8 cellular contexts compared by ENCODE assay signal in genomic region chr7:73667344-73668102, GRCh38. TPM values are rescaled to one million over a fixed set of nuclear protein-coding genes. Genes with fewer than 3 reads are reported as not detected.
DNase-seq lines count a peak whose midpoint lies in the region; ATAC-seq and TF ChIP-seq lines count a peak whose summit lies in the region.

TSS of gene VPS37D (plus strand) at chr7:73667831. CDS start at chr7:73667959, 128 bp downstream.

- peak; percentile 85 for TF ChIP-seq CTCF in chondrocyte (IDR thresholded peaks at IDR 0.05)

- peak; percentile 95 for DNase-seq in ACHN
- peak; percentile 96 for DNase-seq in NCI-H2227 (lab: John Stamatoyannopoulos, UW; ENCODE audit: unreplicated experiment)
- peak; percentile 91 for DNase-seq in activated CD4-positive, alpha-beta T cell treated with anti-CD3 and anti-CD28 coated beads for 1 hour
- DNase-seq in chondrocyte (ENCODE audit: low spot score): peak; percentile 91
- peak; percentile 91 to 96 for DNase-seq in left colon
- peak; percentile 86 to 93 (median 88) for DNase-seq in stimulated activated CD4-positive, alpha-beta T cell treated with anti-CD3 and anti-CD28 coated beads, Interleukin-1b, Interleukin-23, amount 100 ng/mL, for 24 hours (ENCODE audit: low read depth in 4 of 4, low spot score in 1 of 4)

- peak within 1 kb of the TSS; percentile 82 for H3K4me3 Mint-ChIP-seq in chondrocyte (ENCODE audit: unreplicated experiment)

- peaks cover 1% of the 10 kb centered on the region for H3K36me3 Mint-ChIP-seq in chondrocyte (ENCODE audit: low read depth)

- H3K27me3 Mint-ChIP-seq in chondrocyte (ENCODE audit: low read depth): peaks cover 5% of the 10 kb centered on the region

- H3K27ac Mint-ChIP-seq in chondrocyte (ENCODE audit: unreplicated experiment): peak within 1 kb of the TSS; percentile 59

- ATAC-seq in GM18520 (IDR thresholded peaks at IDR 0.05; ENCODE audit: unreplicated experiment) (peak; percentile 81), HG03097 (IDR thresholded peaks at IDR 0.05; ENCODE audit: low FRiP score, unreplicated experiment) (peak; percentile 80), left colon (peak; percentile 88)

- in situ Hi-C loops in ACHN (cut with HindIII; ENCODE audit: low pct_ligation_motif_present, low pct_unique_long_range_greater_than_20kb, low sequenced_read_pairs): no loop called here

- peaks cover 18% of the 10 kb centered on the region for H3K4me1 Mint-ChIP-seq in chondrocyte (ENCODE audit: low read depth)

- intact Hi-C loops in left colon (cut with DNase I, micrococcal nuclease): loop anchor here in 1 of 2 donors (10.0 kb wide), 2 partner anchors 53 to 57 kb away; no protein-coding TSS in a partner anchor

- peaks cover 7% of the 10 kb centered on the region for H3K9me3 Mint-ChIP-seq in chondrocyte (ENCODE audit: low read depth)

RNA-seq across cellular contexts. Expression of gene VPS37D, which starts in this region (rescaled TPM):
- total RNA-seq in chondrocyte (4.9 to 6.6 TPM (median 6.2 TPM) in 3 replicates), left colon (under 1 TPM; 0.70 to 0.78 TPM)

Comparison
In these comparisons a context has a peak if more than half of its experiments do, and no peak if none do; other contexts are left out.
1. Peak in every context shown above with its lines: DNase-seq and ATAC-seq.
2. Peak in DNase-seq and ATAC-seq in left colon; RNA of the gene not detected or under 1 TPM.